In genomic region chr1:62688687-62689085, GRCh38 we compare ENCODE assay signal across 8 cellular contexts. TPM values are rescaled to one million over a fixed set of nuclear protein-coding genes. Genes with fewer than 3 reads are reported as not detected.
DNase-seq lines count a peak whose midpoint lies in the region; ATAC-seq and TF ChIP-seq lines count a peak whose summit lies in the region.

No MANE protein-coding gene starts in this region.

- H3K9me3 ChIP-seq in Caco-2, result no peaks in the 10 kb centered on the region
- no peaks in the 10 kb centered on the region for H3K9me3 ChIP-seq in GM23248 (ENCODE audit: low read depth)
- H3K9me3 ChIP-seq in PC-9 (ENCODE audit: insufficient read depth, low read depth), result no peaks in the 10 kb centered on the region
- peaks cover 10% of the 10 kb centered on the region for H3K9me3 ChIP-seq in endodermal cell (ENCODE audit: control insufficient read depth, low read length)
- no peaks in the 10 kb centered on the region for H3K9me3 ChIP-seq in neutrophil

- in situ Hi-C loops in GM23248 (cut with MboI), result no loop called here

- H3K27ac ChIP-seq in GM23248 (peak overlapping the region; percentile 62), PC-9 (peak overlapping the region; percentile 35), endodermal cell (ENCODE audit: low read depth, low read length) (peak overlapping the region; percentile 66), neutrophil (no peak overlapping the region)

- H3K27me3 ChIP-seq in Caco-2 (replicated peaks; ENCODE audit: control insufficient read depth, insufficient read depth, low read length) (no peaks in the 10 kb centered on the region), GM23248 (replicated peaks; ENCODE audit: insufficient read depth) (no peaks in the 10 kb centered on the region), PC-9 (ENCODE audit: insufficient read depth, low read depth) (no peaks in the 10 kb centered on the region), endodermal cell (ENCODE audit: control insufficient read depth, insufficient read depth, low read length, poor library complexity, severe bottlenecking) (no peaks in the 10 kb centered on the region), neutrophil (peaks cover 33% of the 10 kb centered on the region)

- H3K4me1 ChIP-seq in Caco-2 (peaks cover 13% of the 10 kb centered on the region; the same call in 1 of the 2 replicates), GM23248 (ENCODE audit: insufficient read depth) (peaks cover 48% of the 10 kb centered on the region), PC-9 (replicated peaks; ENCODE audit: insufficient read depth) (peaks cover 55% of the 10 kb centered on the region), endodermal cell (ENCODE audit: control insufficient read depth, insufficient read depth, low read length) (peaks cover 3% of the 10 kb centered on the region), neutrophil (ENCODE audit: control insufficient read depth in 1 of 2, insufficient read depth in 1 of 2, low read depth in 1 of 2, low read length in 1 of 2) (peaks cover 9 to 13% of the 10 kb centered on the region in 2 experiments)

- DNase-seq in Caco-2 (no peak), GM23248 (peak; percentile 52), PC-9 (no peak), endodermal cell (no peak), SHP77 treated with DMSO at 0.1 percent for 48 hours (lab: John Stamatoyannopoulos, UW) (no peak)
- no peak for DNase-seq in stimulated activated CD4-positive, alpha-beta T cell treated with anti-CD3 and anti-CD28 coated beads, Interleukin-4, amount 100 ng/mL, for 1 hour

- peak overlapping the region; percentile 89 for H3K4me2 ChIP-seq in GM23248 (ENCODE audit: unreplicated experiment)
- peak overlapping the region; percentile 94 for H3K4me2 ChIP-seq in PC-9

- BruUV-seq in Caco-2 (replicated peaks; lab: Mats Ljungman, UMichigan) (no TSS peak), PC-9 (replicated peaks; lab: Mats Ljungman, UMichigan) (TSS peak; percentile 46)

- H2AFZ ChIP-seq in GM23248 (peak overlapping the region; percentile 99), PC-9 (peak overlapping the region; percentile 100)

- POLR2A ChIA-PET in Caco-2 (lab: Charles Lee), result no interaction called here
- POLR2A ChIA-PET in PC-9 (lab: Charles Lee; ENCODE audit: unreplicated experiment), result no interaction called here

- H3K27ac Mint-ChIP-seq in Caco-2 (ENCODE audit: unreplicated experiment), result peak overlapping the region; percentile 85
- peak overlapping the region; percentile 98 for H3K27ac Mint-ChIP-seq in endodermal cell

- H3K36me3 Mint-ChIP-seq in Caco-2 (ENCODE audit: insufficient read depth, unreplicated experiment) (peaks cover 10% of the 10 kb centered on the region), endodermal cell (ENCODE audit: low read depth) (peaks cover 22% of the 10 kb centered on the region)

- intact Hi-C loops in Caco-2 (cut with micrococcal nuclease; ENCODE audit: unreplicated experiment) (no loop called here), PC-9 (cut with micrococcal nuclease; ENCODE audit: unreplicated experiment) (no loop called here)

- no peaks in the 10 kb centered on the region for H3K9me2 ChIP-seq in GM23248 (ENCODE audit: insufficient read depth)
- no peaks in the 10 kb centered on the region for H3K9me2 ChIP-seq in PC-9 (ENCODE audit: insufficient read depth)

- H3K9ac ChIP-seq in GM23248 (peak overlapping the region; percentile 86), endodermal cell (ENCODE audit: extremely low read depth, low read length, poor library complexity, severe bottlenecking) (peak overlapping the region; percentile 92)

- H3K79me2 ChIP-seq in GM23248 (ENCODE audit: insufficient read depth) (peaks cover 39% of the 10 kb centered on the region), PC-9 (ENCODE audit: low read depth) (peaks cover 37% of the 10 kb centered on the region)

- WGBS in GM23248 (ENCODE audit: low coverage in 1 of 2, low lambda C conversion rate in 2 of 2, missing lambda C conversion rate in 2 of 2), 2 experiments, result 0 to 2% methylated on average over 10 of the region's 10 CpGs
- 1 to 2% methylated on average over 9 to 10 of the region's 10 CpGs for WGBS in endodermal cell (ENCODE audit: insufficient coverage in 1 of 2, insufficient read length in 1 of 2), 2 experiments

- H4K20me1 ChIP-seq in GM23248 (ENCODE audit: insufficient read depth) (0 out of 2 replicates have a peak, but pooled peaks cover 10% of the 10 kb centered on the region), PC-9 (ENCODE audit: insufficient read depth) (no peaks in the 10 kb centered on the region)

- no peaks in the 10 kb centered on the region for H3K27me3 Mint-ChIP-seq in Caco-2 (ENCODE audit: insufficient read depth, unreplicated experiment)
- H3K27me3 Mint-ChIP-seq in endodermal cell (ENCODE audit: insufficient read depth), result no peaks in the 10 kb centered on the region

- peak overlapping the region; percentile 80 for H3K4me3 ChIP-seq in Caco-2 (ENCODE audit: low read depth, low read length)
- H3K4me3 ChIP-seq in GM23248, result peak overlapping the region; percentile 89
- H3K4me3 ChIP-seq in PC-9, result peak overlapping the region; percentile 75
- H3K4me3 ChIP-seq in endodermal cell (ENCODE audit: low read length), result peak overlapping the region; percentile 97
- peak overlapping the region; percentile 42 to 67 for H3K4me3 ChIP-seq in neutrophil (ENCODE audit: low read depth in 1 of 2, low read length in 1 of 2)

- H3K4me1 Mint-ChIP-seq in Caco-2 (ENCODE audit: low read depth, unreplicated experiment) (peaks cover 23% of the 10 kb centered on the region), endodermal cell (peaks cover 26% of the 10 kb centered on the region)

- CTCF ChIA-PET in Caco-2 (lab: Charles Lee), result no interaction called here
- CTCF ChIA-PET in PC-9 (lab: Charles Lee), result interaction anchor here (0.7 kb wide), 1 partner anchor 736 kb away, joined by 4 read pairs; no protein-coding TSS in a partner anchor

- TF ChIP-seq CTCF in Caco-2 (IDR thresholded peaks at IDR 0.05; ENCODE audit: insufficient read depth in 1 of 2, low read depth in 1 of 2, low read length in 1 of 2, severe bottlenecking in 1 of 2, unreplicated experiment in 1 of 2) (no peak), PC-9 (conservative IDR thresholded peaks at IDR 0.05) (no peak), endodermal cell (conservative IDR thresholded peaks at IDR 0.05) (no peak), neutrophil (IDR thresholded peaks at IDR 0.05) (no peak)

- peak overlapping the region; percentile 94 for H3K4me3 Mint-ChIP-seq in Caco-2 (ENCODE audit: unreplicated experiment)
- peak overlapping the region; percentile 89 for H3K4me3 Mint-ChIP-seq in endodermal cell

- H3F3A ChIP-seq in GM23248 (ENCODE audit: insufficient read depth) (peaks cover 51% of the 10 kb centered on the region), PC-9 (ENCODE audit: insufficient read depth, low read depth) (peaks cover 11% of the 10 kb centered on the region; the same call in 1 of the 2 replicates)

- ATAC-seq in HG03571 (IDR thresholded peaks at IDR 0.05; ENCODE audit: unreplicated experiment), result no peak

- H3K9me3 Mint-ChIP-seq in Caco-2 (ENCODE audit: unreplicated experiment) (no peaks in the 10 kb centered on the region), endodermal cell (no peaks in the 10 kb centered on the region)

- H3K36me3 ChIP-seq in Caco-2 (ENCODE audit: control insufficient read depth, insufficient read depth, low read length), result no peaks in the 10 kb centered on the region; the same call in 1 of the 2 replicates
- H3K36me3 ChIP-seq in GM23248 (ENCODE audit: low read depth), result no peaks in the 10 kb centered on the region
- H3K36me3 ChIP-seq in PC-9 (ENCODE audit: low read depth), result no peaks in the 10 kb centered on the region
- H3K36me3 ChIP-seq in endodermal cell (ENCODE audit: control insufficient read depth, insufficient read depth, low read length), result peaks cover 12% of the 10 kb centered on the region
- no peaks in the 10 kb centered on the region for H3K36me3 ChIP-seq in neutrophil

RNA-seq across cellular contexts. Expression of gene DOCK7, which starts 0.5 kb away (rescaled TPM):
- 43.6 and 48.9 TPM in 2 replicates for total RNA-seq in Caco-2 (2022)
- total RNA-seq in GM23248 (2014; rRNA removed; shearing (Covaris generic)), result 70.9 and 83.8 TPM in 2 replicates
- polyA plus RNA-seq in GM23248 (2016; fragmentation: Nextera tagmentation; extraction: Ambion mirVana), result 41.5 and 42.1 TPM in 2 replicates
- total RNA-seq in PC-9 (2021), result 34.0 and 34.2 TPM in 2 replicates
- 10 to 100 TPM; 66.8 to 72.8 TPM for total RNA-seq in endodermal cell
- 49.4 TPM for polyA plus RNA-seq in endodermal cell (2013, experiment 1 of 2)
- polyA plus RNA-seq in endodermal cell (2013, experiment 2 of 2), result 51.3 TPM
